In genomic region chr20:53691060-53691810, GRCh38 we compare ENCODE assay signal across 13 cellular contexts.
DNase-seq lines count a peak whose midpoint lies in the region; ATAC-seq and TF ChIP-seq lines count a peak whose summit lies in the region.
"Had no signal": no experiment of that assay in that cellular context is flagged by ENCODE, and none has a peak within 500 bp of the region (broad histone marks: within the 10 kb centered on the region; RNA-seq: fewer than 3 reads in every experiment).

No MANE protein-coding gene starts in this region.

- DNase-seq in GM23338 (ENCODE audit: low spot score) (no peak), T-cell (no peak), mesenteric fat pad (ENCODE audit: low spot score) (peak; percentile 35), dermis blood vessel endothelial cell (no peak), iPS-NIHi7 (ENCODE audit: extremely low spot score) (no peak)
- no peak for DNase-seq in NK-92 treated with Interleukin-12 subunit alpha and Interleukin-12 subunit beta, amount 100 ng/mL, for 24 hours (lab: John Stamatoyannopoulos, UW)
- DNase-seq: foreskin melanocyte, immature natural killer cell, Kasumi-1, Peyer's patch, retina had no signal

- no peaks in the 10 kb centered on the region for H3K27me3 ChIP-seq in GM23338 (ENCODE audit: insufficient read depth)
- H3K27me3 ChIP-seq: Peyer's patch had no signal

- CTCF ChIA-PET in T-cell (lab: Charles Lee): interaction anchor here (0.6 to 1.0 kb wide), 2 partner anchors 225 to 248 kb away, joined by 3 read pairs; no protein-coding TSS in a partner anchor

- H3F3A ChIP-seq in GM23338 (replicated peaks; ENCODE audit: low read depth): no peaks in the 10 kb centered on the region

- H3K4me1 ChIP-seq in GM23338 (ENCODE audit: insufficient read depth): no peaks in the 10 kb centered on the region

- no peaks in the 10 kb centered on the region for H3K4me1 Mint-ChIP-seq in GM23338
- peaks cover 29 to 33% (median 29%) of the 10 kb centered on the region in 3 donors for H3K4me1 Mint-ChIP-seq in T-cell

- H2AFZ ChIP-seq in GM23338: peak overlapping the region; percentile 43; the same call in 1 of the 2 replicates

- H3K4me3 Mint-ChIP-seq in GM23338 (no peak overlapping the region), T-cell (no peak overlapping the region)

- H3K27ac Mint-ChIP-seq in GM23338 (no peak overlapping the region), T-cell (peak overlapping the region; percentile 33 to 86)

- no peak for TF ChIP-seq CTCF in C4-2B (conservative IDR thresholded peaks at IDR 0.05)
- TF ChIP-seq CTCF in GM23338 (conservative IDR thresholded peaks at IDR 0.05; ENCODE audit: low read depth in 2 of 2): no peak

- no peaks in the 10 kb centered on the region for H3K36me3 ChIP-seq in GM23338 (ENCODE audit: insufficient read depth)
- H3K36me3 ChIP-seq: Peyer's patch had no signal

- H3K27ac ChIP-seq in C4-2B (peak overlapping the region; percentile 48; the same call in 1 of the 2 replicates), GM23338 (ENCODE audit: low read depth) (no peak overlapping the region)
- H3K27ac ChIP-seq: Peyer's patch had no signal

- no peaks in the 10 kb centered on the region for H4K20me1 ChIP-seq in GM23338 (replicated peaks; ENCODE audit: insufficient read depth)

- POLR2A ChIA-PET in T-cell (lab: Charles Lee): interaction anchor here in 1 of 2 donors (0.6 to 0.7 kb wide), 2 partner anchors 123 to 201 kb away, joined by 4 to 5 read pairs; no protein-coding TSS in a partner anchor

- no peaks in the 10 kb centered on the region for H3K9me2 ChIP-seq in GM23338 (ENCODE audit: insufficient read depth)

- H3K9me3 Mint-ChIP-seq in GM23338 (no peaks in the 10 kb centered on the region), T-cell (no peaks in the 10 kb centered on the region)
- H3K9me3 Mint-ChIP-seq: immature natural killer cell had no signal

- H3K27me3 Mint-ChIP-seq in GM23338 (ENCODE audit: insufficient read depth, low read depth, poor library complexity) (no peaks in the 10 kb centered on the region), T-cell (no peaks in the 10 kb centered on the region)

- H3K79me2 ChIP-seq in GM23338 (replicated peaks; ENCODE audit: insufficient read depth): no peaks in the 10 kb centered on the region

- no peak overlapping the region for H3K4me2 ChIP-seq in GM23338

- H3K4me3 ChIP-seq in GM23338: no peak overlapping the region
- H3K4me3 ChIP-seq: Peyer's patch had no signal

- H3K36me3 Mint-ChIP-seq in GM23338 (ENCODE audit: low read depth) (no peaks in the 10 kb centered on the region), T-cell (no peaks in the 10 kb centered on the region)
- H3K36me3 Mint-ChIP-seq: immature natural killer cell had no signal

- no peak for ATAC-seq in GM23338
- ATAC-seq in T-cell (replicated peaks in 1 of 4): no peak
- no peak for ATAC-seq in GM21529 (IDR thresholded peaks at IDR 0.05; ENCODE audit: unreplicated experiment)

TF ChIP-seq in GM23338, 12 proteins besides CTCF, POLR2A, EP300 and RAD21:
- TF ChIP-seq REST (IDR thresholded peaks at IDR 0.05; ENCODE audit: unreplicated experiment): no peak
- no peak for TF ChIP-seq ZNF331 (CRISPR knock-in tag; IDR thresholded peaks at IDR 0.05; ENCODE audit: low read depth)
- no peak for TF ChIP-seq EZH2 (IDR thresholded peaks at IDR 0.05; ENCODE audit: low read depth, unreplicated experiment)
- TF ChIP-seq ZNF114 (CRISPR knock-in tag; IDR thresholded peaks at IDR 0.05): no peak
- no peak for TF ChIP-seq NANOG (IDR thresholded peaks at IDR 0.05; ENCODE audit: borderline replicate concordance)
- no peak for TF ChIP-seq POLR2AphosphoS5 (IDR thresholded peaks at IDR 0.05; ENCODE audit: low read depth)
